In genomic region chr19:46542428-46543230, GRCh38 we compare ENCODE assay signal across 8 cellular contexts. TPM values are rescaled to one million over a fixed set of nuclear protein-coding genes. Genes with fewer than 3 reads are reported as not detected.
DNase-seq lines count a peak whose midpoint lies in the region; ATAC-seq and TF ChIP-seq lines count a peak whose summit lies in the region.

No MANE protein-coding gene starts in this region.

- TF ChIP-seq CTCF in 22Rv1 (IDR thresholded peaks at IDR 0.05) (peak; percentile 94), GM13977 (IDR thresholded peaks at IDR 0.05; ENCODE audit: extremely low read depth, insufficient read depth, missing control alignments) (peak; percentile 86), VCaP (conservative IDR thresholded peaks at IDR 0.05) (peak; percentile 94), MCF 10A (IDR thresholded peaks at IDR 0.05; ENCODE audit: unreplicated experiment) (peak; percentile 86)

- intact Hi-C loops in MCF 10A (cut with micrococcal nuclease), result loop anchor here (1.0 to 5.0 kb wide), 3 partner anchors 13 to 120 kb away; partner anchors contain the start of gene DACT3

- no peaks in the 10 kb centered on the region for H3K36me3 Mint-ChIP-seq in MCF 10A (ENCODE audit: insufficient read depth, unreplicated experiment)
- peaks cover 0 to 3% (median 0%) of the 10 kb centered on the region in 3 donors for H3K36me3 Mint-ChIP-seq in immature natural killer cell

- H3K9me3 Mint-ChIP-seq in MCF 10A (ENCODE audit: unreplicated experiment) (no peaks in the 10 kb centered on the region), immature natural killer cell (no peaks in the 10 kb centered on the region)

- CTCF ChIA-PET in MCF 10A (lab: Yijun Ruan, JAX), result interaction anchor here (0.6 to 6.2 kb wide), 26 partner anchors 8 to 701 kb away, joined by 3 to 63 read pairs (median 4); no protein-coding TSS in a partner anchor

- BruUV-seq in MCF 10A (replicated peaks; lab: Mats Ljungman, UMichigan), result no TSS peak

- H3K4me1 Mint-ChIP-seq in MCF 10A (ENCODE audit: insufficient read depth, unreplicated experiment) (no peaks in the 10 kb centered on the region), immature natural killer cell (peaks cover 2 to 4% of the 10 kb centered on the region in 2 donors)

- no peak overlapping the region for H3K27ac ChIP-seq in 22Rv1
- no peak overlapping the region for H3K27ac ChIP-seq in VCaP

- H3K27me3 Mint-ChIP-seq in MCF 10A (ENCODE audit: insufficient read depth, unreplicated experiment), result no peaks in the 10 kb centered on the region
- peaks cover 0 to 11% (median 2%) of the 10 kb centered on the region in 3 donors for H3K27me3 Mint-ChIP-seq in immature natural killer cell (ENCODE audit: low read depth in 3 of 3)

- in situ Hi-C loops in GM13977 (cut with MboI; ENCODE audit: low pct_unique_long_range_greater_than_20kb, low sequenced_read_pairs, unreplicated experiment), result no loop called here

- ATAC-seq in HG03354 (IDR thresholded peaks at IDR 0.05; ENCODE audit: poor library complexity, severe bottlenecking, unreplicated experiment), result no peak

- DNase-seq in GM13977 (ENCODE audit: low spot score) (peak; percentile 64), NCI-H2196 treated with DMSO at 0.1 percent for 48 hours (lab: John Stamatoyannopoulos, UW; ENCODE audit: unreplicated experiment) (peak; percentile 82), MCF 10A (ENCODE audit: unreplicated experiment) (peak; percentile 93), immature natural killer cell (peak; percentile 51 to 63 (median 62))
- DNase-seq in stimulated activated CD4-positive, alpha-beta T cell treated with anti-CD3 and anti-CD28 coated beads, Interleukin-12 subunit alpha, Interleukin-12 subunit beta, amount 100 ng/mL, for 4 hours, result peak; percentile 79

- H3K27ac Mint-ChIP-seq in MCF 10A (ENCODE audit: low read depth, unreplicated experiment), result no peak overlapping the region
- H3K27ac Mint-ChIP-seq in immature natural killer cell, result no peak overlapping the region

- POLR2A ChIA-PET in MCF 10A (lab: Yijun Ruan, JAX), result interaction anchor here (0.6 to 1.6 kb wide), 2 partner anchors 13 to 358 kb away, joined by 3 read pairs; no protein-coding TSS in a partner anchor

- H3K4me3 Mint-ChIP-seq in MCF 10A (ENCODE audit: unreplicated experiment), result no peak overlapping the region
- no peak overlapping the region for H3K4me3 Mint-ChIP-seq in immature natural killer cell

RNA-seq across cellular contexts. Expression of gene PNMA8B, which starts 47.0 kb away (rescaled TPM):
- not detected in 2 replicates for total RNA-seq in MCF 10A (2022)
- polyA plus RNA-seq in immature natural killer cell, result not detected

RNA-seq across cellular contexts. Expression of gene CALM3, which starts 58.5 kb away (rescaled TPM):
- total RNA-seq in MCF 10A (2022), result 103 and 120 TPM in 2 replicates
- 100 to 1,000 TPM; 151 to 185 (median 178) TPM for polyA plus RNA-seq in immature natural killer cell
